1 cellular context compared by ENCODE assay signal in genomic region chr11:114400974-114401223, GRCh38.
TF ChIP-seq lines count a peak whose summit lies in the region.

No MANE protein-coding gene starts in this region.

TF ChIP-seq in liver, 16 proteins besides CTCF, POLR2A, EP300 and RAD21 (continued from another document):
- TF ChIP-seq, protein P1, sequence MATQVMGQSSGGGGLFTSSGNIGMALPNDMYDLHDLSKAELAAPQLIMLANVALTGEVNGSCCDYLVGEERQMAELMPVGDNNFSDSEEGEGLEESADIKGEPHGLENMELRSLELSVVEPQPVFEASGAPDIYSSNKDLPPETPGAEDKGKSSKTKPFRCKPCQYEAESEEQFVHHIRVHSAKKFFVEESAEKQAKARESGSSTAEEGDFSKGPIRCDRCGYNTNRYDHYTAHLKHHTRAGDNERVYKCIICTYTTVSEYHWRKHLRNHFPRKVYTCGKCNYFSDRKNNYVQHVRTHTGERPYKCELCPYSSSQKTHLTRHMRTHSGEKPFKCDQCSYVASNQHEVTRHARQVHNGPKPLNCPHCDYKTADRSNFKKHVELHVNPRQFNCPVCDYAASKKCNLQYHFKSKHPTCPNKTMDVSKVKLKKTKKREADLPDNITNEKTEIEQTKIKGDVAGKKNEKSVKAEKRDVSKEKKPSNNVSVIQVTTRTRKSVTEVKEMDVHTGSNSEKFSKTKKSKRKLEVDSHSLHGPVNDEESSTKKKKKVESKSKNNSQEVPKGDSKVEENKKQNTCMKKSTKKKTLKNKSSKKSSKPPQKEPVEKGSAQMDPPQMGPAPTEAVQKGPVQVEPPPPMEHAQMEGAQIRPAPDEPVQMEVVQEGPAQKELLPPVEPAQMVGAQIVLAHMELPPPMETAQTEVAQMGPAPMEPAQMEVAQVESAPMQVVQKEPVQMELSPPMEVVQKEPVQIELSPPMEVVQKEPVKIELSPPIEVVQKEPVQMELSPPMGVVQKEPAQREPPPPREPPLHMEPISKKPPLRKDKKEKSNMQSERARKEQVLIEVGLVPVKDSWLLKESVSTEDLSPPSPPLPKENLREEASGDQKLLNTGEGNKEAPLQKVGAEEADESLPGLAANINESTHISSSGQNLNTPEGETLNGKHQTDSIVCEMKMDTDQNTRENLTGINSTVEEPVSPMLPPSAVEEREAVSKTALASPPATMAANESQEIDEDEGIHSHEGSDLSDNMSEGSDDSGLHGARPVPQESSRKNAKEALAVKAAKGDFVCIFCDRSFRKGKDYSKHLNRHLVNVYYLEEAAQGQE (IDR thresholded peaks at IDR 0.05), result no peak
- TF ChIP-seq FOXA2 (IDR thresholded peaks at IDR 0.05), result no peak
